Comparison of ENCODE assay signal across 14 cellular contexts in the genomic region with DNA sequence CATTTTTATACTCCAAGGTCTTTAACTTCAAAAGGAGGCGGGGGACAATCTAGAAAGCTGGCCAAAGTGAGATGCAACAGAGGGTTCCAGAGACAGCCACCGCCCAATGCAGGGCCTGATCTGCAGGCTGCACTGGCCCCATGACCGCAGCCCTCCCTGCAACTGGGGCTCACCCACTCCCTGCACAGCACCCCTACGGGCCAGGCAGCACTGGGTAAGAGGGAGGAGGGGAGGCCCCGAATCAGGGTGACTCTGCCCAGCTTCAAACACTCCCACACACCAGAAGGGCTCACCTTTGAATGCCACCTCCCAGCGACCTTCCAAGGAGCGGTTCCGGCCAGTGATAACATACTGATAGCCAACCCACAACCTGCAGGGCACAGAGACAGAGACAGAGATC.
"Had no signal": no experiment of that assay in that cellular context is flagged by ENCODE, and none has a peak within 500 bp of the region (broad histone marks: within the 10 kb centered on the region; RNA-seq: fewer than 3 reads in every experiment).

No MANE protein-coding gene starts in this region.

- H3K9me3 Mint-ChIP-seq: activated T-helper 1 cell treated with anti-CD3 and anti-CD28 coated beads, Interleukin-12 subunit alpha, Interleukin-12 subunit beta, Interleukin-2, Interleukin-4 antibody, amounts not matched to agents 30 ng/mL and 10 ng/mL and 1 ng/mL, durations not matched to agents 14 hours and 24 hours and 36 hours; immature natural killer cell; neural crest cell; T-cell had no signal

- DNase-seq: activated CD4-positive, alpha-beta T cell treated with anti-CD3 and anti-CD28 coated beads for 4 hours; activated naive CD4-positive, alpha-beta T cell treated with anti-CD3 and anti-CD28 coated beads, Interleukin-2, amount 50 U/mL, for 16 hours; anterior cingulate cortex; esophagus squamous epithelium; foreskin fibroblast; glutamatergic neuron; immature natural killer cell; mesendoderm had no signal

- H3K4me1 Mint-ChIP-seq: immature natural killer cell had no signal

- H3K4me1 ChIP-seq: upper lobe of left lung had no signal

- H3K27ac Mint-ChIP-seq: activated T-helper 1 cell treated with anti-CD3 and anti-CD28 coated beads, Interleukin-12 subunit alpha, Interleukin-12 subunit beta, Interleukin-2, Interleukin-4 antibody, amounts not matched to agents 30 ng/mL and 10 ng/mL and 1 ng/mL, durations not matched to agents 14 hours and 24 hours and 36 hours; T-cell had no signal

- H3K4me3 ChIP-seq: esophagus squamous epithelium, SK-N-MC, upper lobe of left lung had no signal

- H3K27ac ChIP-seq: esophagus squamous epithelium, SK-N-MC, upper lobe of left lung had no signal

- H3K27me3 ChIP-seq: esophagus squamous epithelium, upper lobe of left lung had no signal

- H3K27me3 Mint-ChIP-seq: T-cell had no signal

- H3K4me3 Mint-ChIP-seq: activated T-helper 1 cell treated with anti-CD3 and anti-CD28 coated beads, Interleukin-12 subunit alpha, Interleukin-12 subunit beta, Interleukin-2, Interleukin-4 antibody, amounts not matched to agents 30 ng/mL and 10 ng/mL and 1 ng/mL, durations not matched to agents 14 hours and 24 hours and 36 hours; immature natural killer cell; neural crest cell; T-cell had no signal

- ATAC-seq: Right ventricle myocardium inferior, T-cell had no signal

- H3K9me3 ChIP-seq: esophagus squamous epithelium, upper lobe of left lung had no signal
